In the genomic region with DNA sequence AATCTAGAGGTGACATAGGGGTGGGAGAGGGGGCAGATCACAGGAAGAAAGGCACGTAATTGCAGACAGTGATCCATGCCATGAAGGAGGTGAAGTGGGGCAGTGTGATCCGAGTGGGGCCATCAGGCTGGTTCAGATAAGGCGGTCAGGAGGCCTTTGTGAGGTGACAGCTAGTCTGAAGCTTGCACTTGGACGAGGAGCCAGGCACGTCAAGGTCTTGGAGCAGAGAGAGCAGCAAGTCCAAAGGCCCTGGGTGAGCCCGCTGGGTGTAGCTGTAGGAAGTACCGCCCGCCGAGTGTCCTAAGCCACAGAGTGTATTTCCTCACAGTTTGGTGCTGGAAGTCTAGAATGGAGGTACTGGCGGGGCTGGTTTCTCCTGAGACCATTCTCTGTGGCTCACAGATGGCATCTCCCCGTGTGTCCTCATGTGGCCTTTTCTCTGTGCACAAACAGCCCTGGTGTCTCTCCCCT, we compare ENCODE assay signal across 20 cellular contexts. TPM values are rescaled to one million over a fixed set of nuclear protein-coding genes. Genes with fewer than 3 reads are reported as not detected.
DNase-seq lines count a peak whose midpoint lies in the region; ATAC-seq and TF ChIP-seq lines count a peak whose summit lies in the region.
"Had no signal": no experiment of that assay in that cellular context is flagged by ENCODE, and none has a peak within 500 bp of the region (broad histone marks: within the 10 kb centered on the region; RNA-seq: fewer than 3 reads in every experiment).

No MANE protein-coding gene starts in this region.

- TF ChIP-seq POLR2A in erythroblast (IDR thresholded peaks at IDR 0.05; ENCODE audit: low read length) = peak; percentile 19
- TF ChIP-seq POLR2A in testis (IDR thresholded peaks at IDR 0.05) = no peak

- no peak for TF ChIP-seq CTCF in CD14-positive monocyte (IDR thresholded peaks at IDR 0.05)
- no peak for TF ChIP-seq CTCF in testis (IDR thresholded peaks at IDR 0.05)

- no peak overlapping the region for H3K9ac ChIP-seq in SK-N-MC (ENCODE audit: insufficient read length)
- H3K9ac ChIP-seq: SK-N-SH had no signal

- H3K27ac Mint-ChIP-seq in stimulated activated effector memory CD8-positive, alpha-beta T cell treated with anti-CD3 and anti-CD28 coated beads, Interleukin-12 subunit alpha, Interleukin-12 subunit beta, amount 100 ng/mL, for 72 hours = peak overlapping the region; percentile 54
- H3K27ac Mint-ChIP-seq in CD14-positive monocyte = peak overlapping the region in 2 of 7 donors; percentile 0 to 42
- H3K27ac Mint-ChIP-seq: dendritic cell treated with granulocyte-macrophage colony-stimulating factor and Interleukin-4, amounts not matched to agents 40 ng/mL and 50 ng/mL, for 4 days had no signal

- H3K4me1 Mint-ChIP-seq in stimulated activated effector memory CD8-positive, alpha-beta T cell treated with anti-CD3 and anti-CD28 coated beads, Interleukin-12 subunit alpha, Interleukin-12 subunit beta, amount 100 ng/mL, for 72 hours = peaks cover 9% of the 10 kb centered on the region
- H3K4me1 Mint-ChIP-seq in CD14-positive monocyte = peaks cover 10% of the 10 kb centered on the region

- H3K4me1 ChIP-seq in testis = peaks cover 8% of the 10 kb centered on the region

- H3K9me3 ChIP-seq in SK-N-MC (ENCODE audit: low read depth, low read length) (no peaks in the 10 kb centered on the region), testis (no peaks in the 10 kb centered on the region)
- H3K9me3 ChIP-seq: esophagus squamous epithelium, heart right ventricle, SK-N-SH, thoracic aorta had no signal

- no peaks in the 10 kb centered on the region for H3K36me3 ChIP-seq in SK-N-MC (ENCODE audit: insufficient read depth, low read length)
- H3K36me3 ChIP-seq in testis (ENCODE audit: low read depth, missing control alignments) = no peaks in the 10 kb centered on the region
- H3K36me3 ChIP-seq: esophagus squamous epithelium, thoracic aorta had no signal

- H3K4me3 Mint-ChIP-seq in stimulated activated effector memory CD8-positive, alpha-beta T cell treated with anti-CD3 and anti-CD28 coated beads, Interleukin-12 subunit alpha, Interleukin-12 subunit beta, amount 100 ng/mL, for 72 hours = no peak overlapping the region
- H3K4me3 Mint-ChIP-seq in CD14-positive monocyte = no peak overlapping the region
- H3K4me3 Mint-ChIP-seq: dendritic cell treated with granulocyte-macrophage colony-stimulating factor and Interleukin-4, amounts not matched to agents 40 ng/mL and 50 ng/mL, for 4 days had no signal

- H3K36me3 Mint-ChIP-seq in stimulated activated effector memory CD8-positive, alpha-beta T cell treated with anti-CD3 and anti-CD28 coated beads, Interleukin-12 subunit alpha, Interleukin-12 subunit beta, amount 100 ng/mL, for 72 hours = peaks cover 15% of the 10 kb centered on the region
- no peaks in the 10 kb centered on the region for H3K36me3 Mint-ChIP-seq in CD14-positive monocyte

- 76 to 91% methylated on average over 10 to 11 of the region's 11 CpGs for WGBS in testis, 2 donors

- no peaks in the 10 kb centered on the region for H3K9me3 Mint-ChIP-seq in stimulated activated effector memory CD8-positive, alpha-beta T cell treated with anti-CD3 and anti-CD28 coated beads, Interleukin-12 subunit alpha, Interleukin-12 subunit beta, amount 100 ng/mL, for 72 hours
- no peaks in the 10 kb centered on the region for H3K9me3 Mint-ChIP-seq in CD14-positive monocyte
- H3K9me3 Mint-ChIP-seq: dendritic cell treated with granulocyte-macrophage colony-stimulating factor and Interleukin-4, amounts not matched to agents 40 ng/mL and 50 ng/mL, for 4 days had no signal

- ATAC-seq in stimulated activated effector memory CD8-positive, alpha-beta T cell treated with anti-CD3 and anti-CD28 coated beads, Interleukin-12 subunit alpha, Interleukin-12 subunit beta, amount 100 ng/mL, for 72 hours = no peak
- ATAC-seq in GM21381 (IDR thresholded peaks at IDR 0.05; ENCODE audit: unreplicated experiment) = no peak
- ATAC-seq: sciatic nerve had no signal

- H3K27me3 ChIP-seq in testis = no peaks in the 10 kb centered on the region
- H3K27me3 ChIP-seq: esophagus squamous epithelium, heart right ventricle had no signal

- H3K4me3 ChIP-seq in SK-N-MC (no peak overlapping the region), testis (no peak overlapping the region)
- H3K4me3 ChIP-seq: esophagus squamous epithelium, heart right ventricle, thoracic aorta had no signal

- intact Hi-C loops in CD14-positive monocyte (cut with micrococcal nuclease) (loop anchor here in 1 of 2 donors (10.0 kb wide), 1 partner anchor 275 kb away; no protein-coding TSS in a partner anchor), testis (cut with DNase I; ENCODE audit: low total_unique reads) (loop anchor here (5.0 kb wide), 1 partner anchor 73 kb away; no protein-coding TSS in a partner anchor)

- peaks cover 0 to 2% (median 0%) of the 10 kb centered on the region in 3 donors for H3K27me3 Mint-ChIP-seq in CD14-positive monocyte (ENCODE audit: low read depth in 3 of 3)
- H3K27me3 Mint-ChIP-seq: dendritic cell treated with granulocyte-macrophage colony-stimulating factor and Interleukin-4, amounts not matched to agents 40 ng/mL and 50 ng/mL, for 4 days had no signal

- peak; percentile 61 for DNase-seq in DMS 273 (lab: John Stamatoyannopoulos, UW; ENCODE audit: unreplicated experiment)
- DNase-seq in DMS 273 treated with DMSO at 0.1 percent for 48 hours (lab: John Stamatoyannopoulos, UW) = no peak
- no peak for DNase-seq in SK-N-MC (ENCODE audit: low read depth, low spot score)
- DNase-seq in erythroblast (lab: John Stamatoyannopoulos, UW) = peak; percentile 73 to 84
- no peak for DNase-seq in stimulated activated effector memory CD8-positive, alpha-beta T cell treated with anti-CD3 and anti-CD28 coated beads, Interleukin-12 subunit alpha, Interleukin-12 subunit beta, amount 100 ng/mL, for 72 hours (ENCODE audit: low spot score in 2 of 2)
- DNase-seq in CD14-positive monocyte (ENCODE audit: low spot score) = no peak
- no peak for DNase-seq in testis
- DNase-seq: aorta; esophagus squamous epithelium; NCI-H1105; NCI-H345; occipital lobe; SK-N-SH; stimulated activated CD4-positive, alpha-beta T cell treated with anti-CD3 and anti-CD28 coated beads, Interleukin-2, amount 100 ng/mL, for 24 hours had no signal

- peak overlapping the region; percentile 11; the same call in 1 of the 2 replicates for H3K27ac ChIP-seq in SK-N-MC
- H3K27ac ChIP-seq in testis = no peak overlapping the region
- H3K27ac ChIP-seq: 22Rv1, esophagus squamous epithelium, thoracic aorta had no signal

RNA-seq across cellular contexts. Expression of a gene that starts 23.6 kb away (rescaled TPM):
- polyA plus RNA-seq in CD14-positive monocyte = 10 to 100 TPM in 1 of 2 donors, 1 to 10 TPM in 1; 7.1 to 13.6 TPM
- 10 to 100 TPM; 18.0 to 20.5 TPM for total RNA-seq in testis
- polyA plus RNA-seq in testis (ENCODE audit: insufficient read depth, low read depth, low replicate concordance) = 16.9 TPM

RNA-seq across cellular contexts. Expression of a gene that starts 33.9 kb away (rescaled TPM):
- polyA plus RNA-seq in CD14-positive monocyte (under 1 TPM; 0.28 to 0.60 TPM), testis (ENCODE audit: insufficient read depth, low read depth, low replicate concordance) (18.9 TPM)
- 10 to 100 TPM; 23.1 to 23.3 TPM for total RNA-seq in testis

RNA-seq across cellular contexts. Expression of a gene that starts 57.3 kb away (rescaled TPM):
- polyA plus RNA-seq in CD14-positive monocyte (1 to 10 TPM in 1 of 2 donors, under 1 TPM in 1; 0.65 to 1.1 TPM), testis (ENCODE audit: insufficient read depth, low read depth, low replicate concordance) (4.9 TPM)
- total RNA-seq in testis = 10 to 100 TPM; 16.9 to 17.2 TPM

Comparison
In these comparisons a context has a peak if more than half of its experiments do, and no peak if none do; other contexts are left out.
1. DNase-seq: peak in DMS 273 (single experiment) and erythroblast (2 of 2); none in DMS 273 treated with DMSO at 0.1 percent for 48 hours (single experiment), SK-N-MC (single experiment), stimulated activated effector memory CD8-positive, alpha-beta T cell treated with anti-CD3 and anti-CD28 coated beads, Interleukin-12 subunit alpha, Interleukin-12 subunit beta, amount 100 ng/mL, for 72 hours (0 of 2), CD14-positive monocyte (single experiment) and testis (single experiment).
2. RNA of a gene that starts 33.9 kb away (polyA plus RNA-seq): 18.9 TPM in testis (single experiment); 0.28 to 0.60 TPM in CD14-positive monocyte; every median in the first group is over 10 times any median in the second.